9 cellular contexts compared by ENCODE assay signal in genomic region chr11:28529540-28530410, GRCh38.
DNase-seq lines count a peak whose midpoint lies in the region; ATAC-seq, FAIRE-seq and TF ChIP-seq lines count a peak whose summit lies in the region.
"Had no signal": no experiment of that assay in that cellular context is flagged by ENCODE, and none has a peak within 500 bp of the region (broad histone marks: within the 10 kb centered on the region; RNA-seq: fewer than 3 reads in every experiment).

No MANE protein-coding gene starts in this region.

- H2AFZ ChIP-seq in osteoblast (ENCODE audit: low read length), result no peak overlapping the region

- no peaks in the 10 kb centered on the region for H3K36me3 ChIP-seq in osteoblast (ENCODE audit: insufficient read depth, low read length)

- POLR2A ChIA-PET in AG04450 (lab: Yijun Ruan, JAX), result interaction anchor here (0.6 to 0.7 kb wide), 2 partner anchors 207 to 798 kb away, joined by 3 read pairs; no protein-coding TSS in a partner anchor

- no peaks in the 10 kb centered on the region for H3K79me2 ChIP-seq in osteoblast (ENCODE audit: insufficient read depth, low read length)

- ATAC-seq in GM19351 (IDR thresholded peaks at IDR 0.05; ENCODE audit: unreplicated experiment), result peak; percentile 47
- no peak for ATAC-seq in GM21529 (IDR thresholded peaks at IDR 0.05; ENCODE audit: unreplicated experiment)

- no peak for FAIRE-seq in GM12892 (lab: Jason Lieb, UNC)
- FAIRE-seq: colon had no signal

- H3K4me1 ChIP-seq in osteoblast (ENCODE audit: insufficient read depth, low read length), result peaks cover 13% of the 10 kb centered on the region

- peak; percentile 33 for TF ChIP-seq CTCF in AG04450 (IDR thresholded peaks at IDR 0.05; ENCODE audit: low read depth, low read length)
- TF ChIP-seq CTCF in osteoblast (IDR thresholded peaks at IDR 0.05; ENCODE audit: extremely low read depth, low read depth, low read length), result peak; percentile 46

- H3K27me3 ChIP-seq in AG04450 (ENCODE audit: control insufficient read depth, insufficient read depth, low read length), result no peaks in the 10 kb centered on the region
- no peaks in the 10 kb centered on the region for H3K27me3 ChIP-seq in osteoblast (ENCODE audit: insufficient read depth, low read length)

- no peak overlapping the region for H3K27ac ChIP-seq in AG04450 (ENCODE audit: low read depth, low read length)
- H3K27ac ChIP-seq in osteoblast (ENCODE audit: low read depth, low read length), result peak overlapping the region; percentile 15

- no peak for TF ChIP-seq POLR2A in GM12892 (IDR thresholded peaks at IDR 0.05; ENCODE audit: low read depth, low read length)

- peak; percentile 29 for DNase-seq in AG04450 (ENCODE audit: low read depth, low spot score)
- DNase-seq in NCI-H345 treated with DMSO at 0.1 percent for 48 hours (lab: John Stamatoyannopoulos, UW; ENCODE audit: unreplicated experiment), result peak; percentile 4
- peak; percentile 80 for DNase-seq in dermis blood vessel endothelial cell
- DNase-seq in osteoblast (ENCODE audit: insufficient read length, low spot score, missing footprints), result peak; percentile 55
- no peak for DNase-seq in GDM1 (lab: John Stamatoyannopoulos, UW)
- no peak for DNase-seq in GM12892 (ENCODE audit: insufficient read length)

- H4K20me1 ChIP-seq in osteoblast (ENCODE audit: insufficient read depth, low read length), result no peaks in the 10 kb centered on the region

- H3K4me3 ChIP-seq in AG04450 (ENCODE audit: low read depth, low read length) (no peak overlapping the region), osteoblast (ENCODE audit: insufficient read depth, low read length) (peak overlapping the region; percentile 14)

- H3K4me2 ChIP-seq in osteoblast (ENCODE audit: insufficient read depth, low read length), result peak overlapping the region; percentile 49

- CTCF ChIA-PET in AG04450 (lab: Charles Lee), result interaction anchor here (0.7 to 2.1 kb wide), 10 partner anchors 11 to 834 kb away, joined by 3 to 12 read pairs (median 5); no protein-coding TSS in a partner anchor

- H3K9me3 ChIP-seq in AG04450 (ENCODE audit: control insufficient read depth, insufficient read depth, low read length) (peaks cover 16% of the 10 kb centered on the region), osteoblast (ENCODE audit: low read depth, low read length) (peaks cover 7% of the 10 kb centered on the region)

Comparison
In these comparisons a context has a peak if more than half of its experiments do, and no peak if none do; other contexts are left out.
1. DNase-seq: peak in AG04450 (single experiment), NCI-H345 treated with DMSO at 0.1 percent for 48 hours (single experiment), dermis blood vessel endothelial cell (single experiment) and osteoblast (single experiment); none in GDM1 (single experiment) and GM12892 (single experiment).